ENCODE assay signal across 12 cellular contexts in the genomic region with DNA sequence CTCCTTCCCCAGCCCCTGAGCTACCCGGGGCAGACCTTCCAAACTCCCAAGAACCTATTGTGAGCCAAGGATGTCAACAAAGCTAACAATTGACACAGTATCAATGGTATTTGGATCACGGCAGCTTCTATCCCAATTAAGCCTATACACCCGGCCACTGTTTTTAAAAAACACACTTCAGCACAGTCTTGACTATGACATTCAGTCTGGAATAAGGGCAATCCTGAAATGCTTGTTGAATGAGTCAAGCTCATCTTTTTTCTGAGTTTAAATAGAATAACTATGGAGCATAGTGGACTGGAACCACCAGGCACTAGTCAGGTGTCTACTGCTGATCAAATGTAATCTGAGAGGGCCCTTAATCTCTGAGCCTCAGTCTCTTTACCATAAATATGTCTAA. TPM values are rescaled to one million over a fixed set of nuclear protein-coding genes. Genes with fewer than 3 reads are reported as not detected.
A peak's percentile ranks its signal among the peaks of the same experiment; 100 is the strongest.
DNase-seq lines count a peak whose midpoint lies in the region; ATAC-seq, FAIRE-seq and TF ChIP-seq lines count a peak whose summit lies in the region.
"Had no signal": no experiment of that assay in that cellular context is flagged by ENCODE, and none has a peak within 500 bp of the region (broad histone marks: within the 10 kb centered on the region; RNA-seq: fewer than 3 reads in every experiment).

No MANE protein-coding gene starts in this region.

- H3K4me3 Mint-ChIP-seq in naive B cell = peak overlapping the region in 5 of 8 donors; percentile 23 to 64 (median 29)

- no peak for DNase-seq in AG04450 (ENCODE audit: low read depth, low spot score)
- DNase-seq in brain microvascular endothelial cell = peak; percentile 51
- DNase-seq in naive B cell = no peak
- no peak for DNase-seq in sciatic nerve (ENCODE audit: low spot score)
- no peak for DNase-seq in Ammon's horn (ENCODE audit: low spot score)
- no peak for DNase-seq in frontal cortex (ENCODE audit: low spot score in 2 of 2)
- DNase-seq in NCI-H82 treated with DMSO at 0.1 percent for 48 hours (lab: John Stamatoyannopoulos, UW; ENCODE audit: unreplicated experiment) = no peak
- DNase-seq: NCI-H187 treated with DMSO at 0.1 percent for 48 hours, T-helper 2 cell, tibial artery had no signal

- H3K27me3 ChIP-seq in AG04450 (ENCODE audit: control insufficient read depth, insufficient read depth, low read length) (no peaks in the 10 kb centered on the region), brain microvascular endothelial cell (replicated peaks) (no peaks in the 10 kb centered on the region)
- H3K27me3 ChIP-seq: BLaER1 treated with 17β-estradiol and CSF1 and Interleukin-3, amounts not matched to agents 10 nM and 100 nM; tibial artery had no signal

- no peak for TF ChIP-seq EP300 in Ishikawa (IDR thresholded peaks at IDR 0.05; ENCODE audit: borderline replicate concordance)

- intact Hi-C loops in sciatic nerve (cut with DNase I) = no loop called here

- no peak overlapping the region for H3K4me3 ChIP-seq in AG04450 (ENCODE audit: low read depth, low read length)
- H3K4me3 ChIP-seq in brain microvascular endothelial cell (ENCODE audit: low read depth, low read length) = no peak overlapping the region
- H3K4me3 ChIP-seq: BLaER1 treated with 17β-estradiol and CSF1 and Interleukin-3, amounts not matched to agents 10 nM and 100 nM; tibial artery had no signal

- H3K4me1 Mint-ChIP-seq in naive B cell = peaks cover 59 to 66% (median 60%) of the 10 kb centered on the region in 3 donors

- no peaks in the 10 kb centered on the region for H3K36me3 ChIP-seq in brain microvascular endothelial cell (replicated peaks)
- H3K36me3 ChIP-seq: BLaER1 treated with 17β-estradiol and CSF1 and Interleukin-3, amounts not matched to agents 10 nM and 100 nM; tibial artery had no signal

- in situ Hi-C loops in brain microvascular endothelial cell (cut with HindIII; ENCODE audit: low pct_ligation_motif_present, low sequenced_read_pairs) = no loop called here

- ATAC-seq in naive B cell (ENCODE audit: low read depth in 2 of 2) (no peak), sciatic nerve (no peak)

- no peaks in the 10 kb centered on the region for H3K27me3 Mint-ChIP-seq in naive B cell

- H3K9me3 ChIP-seq in AG04450 (ENCODE audit: control insufficient read depth, insufficient read depth, low read length) = no peaks in the 10 kb centered on the region
- H3K9me3 ChIP-seq: tibial artery had no signal

- TF ChIP-seq CTCF in AG04450 (IDR thresholded peaks at IDR 0.05; ENCODE audit: low read depth, low read length) (no peak), brain microvascular endothelial cell (IDR thresholded peaks at IDR 0.05; ENCODE audit: low read depth, low read length, missing control alignments) (no peak)

- FAIRE-seq in frontal cortex (lab: Jason Lieb, UNC) = no peak

- peak overlapping the region; percentile 54 for H3K27ac ChIP-seq in AG04450 (ENCODE audit: low read depth, low read length)
- peak overlapping the region; percentile 61 for H3K27ac ChIP-seq in brain microvascular endothelial cell
- H3K27ac ChIP-seq: BLaER1 treated with 17β-estradiol and CSF1 and Interleukin-3, amounts not matched to agents 10 nM and 100 nM; tibial artery had no signal

- H3K9me3 Mint-ChIP-seq in naive B cell = peaks cover 6 to 29% (median 14%) of the 10 kb centered on the region in 7 donors

- TF ChIP-seq RAD21 in Ishikawa (IDR thresholded peaks at IDR 0.05; ENCODE audit: low read depth) = no peak

- POLR2A ChIA-PET in AG04450 (lab: Yijun Ruan, JAX) = interaction anchor here (0.5 to 1.8 kb wide), 4 partner anchors 67 to 520 kb away, joined by 3 to 8 read pairs (median 5); partner anchors contain the start of gene ETFBKMT

- peaks cover 18 to 21% of the 10 kb centered on the region in 2 donors for H3K36me3 Mint-ChIP-seq in naive B cell

- H3K27ac Mint-ChIP-seq in naive B cell = peak overlapping the region in 4 of 6 donors; percentile 33 to 76 (median 72)

- CTCF ChIA-PET in AG04450 (lab: Charles Lee) = interaction anchor here (1.3 to 2.1 kb wide), 3 partner anchors 9 to 334 kb away, joined by 4 to 12 read pairs (median 4); no protein-coding TSS in a partner anchor

TF ChIP-seq in Ishikawa, 13 proteins besides CTCF, POLR2A, EP300 and RAD21:
- TF ChIP-seq TEAD4 (IDR thresholded peaks at IDR 0.05) (0 out of 2 replicates have a peak, but pooled peaks have one; percentile 39), CEBPB (IDR thresholded peaks at IDR 0.05) (no peak)
TF ChIP-seq in Ishikawa: peak in this region for 1.

RNA-seq across cellular contexts. Expression of gene DENND5B, which starts 5.7 kb away (rescaled TPM):
- 14.7 and 17.3 TPM in 2 replicates for polyA plus RNA-seq in AG04450 (2011; rRNA removed)
- 17.7 and 33.8 TPM in 2 replicates for polyA minus RNA-seq in AG04450 (2011; rRNA and poly(A)+ RNA removed)
- 10 to 100 TPM; 13.4 to 41.8 (median 30.5) TPM for polyA plus RNA-seq in naive B cell (ENCODE audit: low read depth in 6 of 6)
- total RNA-seq in sciatic nerve = 18.2 TPM
- 41.6 TPM for total RNA-seq in frontal cortex
